Comparison of ENCODE assay signal across 8 cellular contexts in genomic region chr4:140523857-140524742, GRCh38. TPM values are rescaled to one million over a fixed set of nuclear protein-coding genes. Genes with fewer than 3 reads are reported as not detected.
DNase-seq lines count a peak whose midpoint lies in the region; ATAC-seq and TF ChIP-seq lines count a peak whose summit lies in the region.

Gene ELMOD2, plus strand, starts transcription at chr4:140524168. Its CDS starts 1,261 bp downstream, at chr4:140525429.

- no peaks in the 10 kb centered on the region for H3K4me1 ChIP-seq in right cardiac atrium (ENCODE audit: control insufficient read depth, insufficient read depth, low read length)
- no peaks in the 10 kb centered on the region for H3K4me1 ChIP-seq in aorta (ENCODE audit: control insufficient read depth in 1 of 2, insufficient read depth in 2 of 2, low read length in 2 of 2)

- in situ Hi-C loops in GM13977 (cut with MboI; ENCODE audit: low pct_unique_long_range_greater_than_20kb, low sequenced_read_pairs, unreplicated experiment): no loop called here

- intact Hi-C loops in right cardiac atrium (cut with DNase I) (loop anchor here in 1 of 4 donors (10.0 kb wide), 1 partner anchor 331 kb away; no protein-coding TSS in a partner anchor), aorta (cut with DNase I) (loop anchor here (5.0 to 10.0 kb wide), 2 partner anchors 152 to 331 kb away; partner anchors contain the start of gene SCOC (in 2 of the 2))

- H3K9me3 ChIP-seq in right cardiac atrium (ENCODE audit: control insufficient read depth, low read length) (no peaks in the 10 kb centered on the region), aorta (ENCODE audit: control insufficient read depth, low read length) (no peaks in the 10 kb centered on the region)

- ATAC-seq in HG02885 (IDR thresholded peaks at IDR 0.05; ENCODE audit: poor library complexity, unreplicated experiment): peak; percentile 100
- peak; percentile 100 for ATAC-seq in right cardiac atrium
- peak; percentile 100 for ATAC-seq in aorta (ENCODE audit: low FRiP score)

- H3K4me3 ChIP-seq in right cardiac atrium (ENCODE audit: low read length) (peak within 1 kb of the TSS; percentile 76), aorta (ENCODE audit: low read length in 2 of 2) (peak within 1 kb of the TSS; percentile 20 to 77)

- no peaks in the 10 kb centered on the region for H3K36me3 ChIP-seq in aorta (ENCODE audit: control insufficient read depth in 1 of 2, insufficient read depth in 2 of 2, low read length in 1 of 2)

- WGBS in right cardiac atrium: under 1% methylated on average over 77 of the region's 77 CpGs
- WGBS in aorta, 2 donors: 0 to 1% methylated on average over 72 to 77 of the region's 77 CpGs

- H3K27ac ChIP-seq in right cardiac atrium (ENCODE audit: low read length) (peak within 1 kb of the TSS; percentile 64), aorta (ENCODE audit: low read depth in 1 of 2, low read length in 2 of 2) (no peak within 1 kb of the TSS)

- DNase-seq in GM13977 (ENCODE audit: low spot score) (peak; percentile 97), NCI-H1694 treated with DMSO at 0.1 percent for 48 hours (lab: John Stamatoyannopoulos, UW) (peak; percentile 95), T-helper 2 cell (peak; percentile 94 to 99 (median 96)), anterior cingulate cortex (lab: John Stamatoyannopoulos, UW) (peak; percentile 59 to 99 (median 96)), right cardiac atrium (peak; percentile 99 to 100 (median 100)), putamen (ENCODE audit: low spot score) (peak; percentile 99), aorta (peak; percentile 100)

- TF ChIP-seq CTCF in GM13977 (IDR thresholded peaks at IDR 0.05; ENCODE audit: extremely low read depth, insufficient read depth, missing control alignments): peak; percentile 95

- H3K27me3 ChIP-seq in right cardiac atrium (ENCODE audit: control insufficient read depth, insufficient read depth) (no peaks in the 10 kb centered on the region), aorta (ENCODE audit: control insufficient read depth in 1 of 2, insufficient read depth in 2 of 2, low read length in 1 of 2) (no peaks in the 10 kb centered on the region)

RNA-seq across cellular contexts. Expression of gene ELMOD2, which starts in this region (rescaled TPM):
- total RNA-seq in right cardiac atrium (10 to 100 TPM; 18.1 to 24.4 (median 22.3) TPM), aorta (10 to 100 TPM; 23.0 to 25.7 TPM)
- polyA plus RNA-seq in right cardiac atrium (9.2 TPM), aorta (10 to 100 TPM in 1 of 2 donors, 1 to 10 TPM in 1; 7.9 to 16.8 TPM)
